In genomic region chr15:48176957-48177356, GRCh38 we compare ENCODE assay signal across 9 cellular contexts. TPM values are rescaled to one million over a fixed set of nuclear protein-coding genes. Genes with fewer than 3 reads are reported as not detected.
DNase-seq lines count a peak whose midpoint lies in the region; ATAC-seq and TF ChIP-seq lines count a peak whose summit lies in the region.
"Had no signal": no experiment of that assay in that cellular context is flagged by ENCODE, and none has a peak within 500 bp of the region (broad histone marks: within the 10 kb centered on the region; RNA-seq: fewer than 3 reads in every experiment).

No MANE protein-coding gene starts in this region.

- H4K91ac ChIP-seq in H9 (ENCODE audit: insufficient read length, low read depth, low read length) = no peak overlapping the region

- H3K9ac ChIP-seq in BLaER1 = no peak overlapping the region
- H3K9ac ChIP-seq in H9 (ENCODE audit: extremely low read depth, insufficient read length, low read length) = peak overlapping the region; percentile 56

- no peak overlapping the region for H2AK5ac ChIP-seq in H9 (ENCODE audit: insufficient read length, low read length)

- H3K79me1 ChIP-seq in H9 (ENCODE audit: insufficient read depth, low read depth, low read length, poor library complexity, severe bottlenecking) = no peaks in the 10 kb centered on the region

- H3K18ac ChIP-seq in H9 (ENCODE audit: insufficient read length, low read depth, low read length) = no peak overlapping the region

- no peak overlapping the region for H2BK15ac ChIP-seq in H9 (ENCODE audit: low read depth, low read length)

- H3K36me3 ChIP-seq in BLaER1 (no peaks in the 10 kb centered on the region), ascending aorta (no peaks in the 10 kb centered on the region)

- intact Hi-C loops in ascending aorta (cut with DNase I) = loop anchor here (2.0 to 5.0 kb wide), 4 partner anchors 74 to 460 kb away; partner anchors contain the start of gene SEMA6D

- no peaks in the 10 kb centered on the region for H3K27me3 Mint-ChIP-seq in H9 (ENCODE audit: low read depth)
- peaks cover 2 to 10% (median 6%) of the 10 kb centered on the region in 3 donors for H3K27me3 Mint-ChIP-seq in naive B cell

- H3K36me3 Mint-ChIP-seq in H9 (ENCODE audit: insufficient read depth in 1 of 3, low read depth in 3 of 3) = peaks cover 0 to 5% (median 0%) of the 10 kb centered on the region in 3 experiments; a peak in 4 of 7 replicates
- peaks cover 0 to 17% of the 10 kb centered on the region in 2 donors for H3K36me3 Mint-ChIP-seq in naive B cell

- H2BK5ac ChIP-seq in H9 (ENCODE audit: insufficient read length, low read length) = no peak overlapping the region

- H3K23me2 ChIP-seq in H9 (ENCODE audit: insufficient read length, low read depth, low read length, poor library complexity, severe bottlenecking) = no peaks in the 10 kb centered on the region

- WGBS in H9 (ENCODE audit: extremely low coverage, insufficient read length, low lambda C conversion rate) = no CpG with 5 or more reads among the region's 2 CpGs

- DNase-seq in H9 (no peak), ascending aorta (ENCODE audit: low spot score in 2 of 2) (no peak), naive B cell (no peak), germinal center (ENCODE audit: low spot score) (no peak), globus pallidus (ENCODE audit: low spot score) (no peak), NCI-H146 (lab: John Stamatoyannopoulos, UW) (no peak)

- no peak overlapping the region for H3T11ph ChIP-seq in H9 (ENCODE audit: low read length)

- no peaks in the 10 kb centered on the region for H4K20me1 ChIP-seq in BLaER1
- H4K20me1 ChIP-seq in H9 (ENCODE audit: control insufficient read depth, insufficient read depth, insufficient read length) = no peaks in the 10 kb centered on the region

- H3K27ac ChIP-seq in BLaER1 (no peak overlapping the region), H9 (ENCODE audit: insufficient read length, low read depth, low read length) (no peak overlapping the region), ascending aorta (peak overlapping the region; percentile 92 to 96)

- H3K56ac ChIP-seq in H9 (ENCODE audit: insufficient read length, low read depth, low read length) = no peak overlapping the region

- no peak overlapping the region for H3K14ac ChIP-seq in H9 (ENCODE audit: insufficient read depth, low read length)

- H3K9me3 ChIP-seq in BLaER1 (no peaks in the 10 kb centered on the region), H9 (ENCODE audit: control insufficient read depth, low read depth, low read length) (no peaks in the 10 kb centered on the region), ascending aorta (no peaks in the 10 kb centered on the region)

- H3K4me3 ChIP-seq in BLaER1 (peak overlapping the region; percentile 72), ascending aorta (peak overlapping the region; percentile 63 to 80)

- no peak overlapping the region for H3K4ac ChIP-seq in H9 (ENCODE audit: low read depth, low read length)

- H3K27me3 ChIP-seq in BLaER1 (no peaks in the 10 kb centered on the region), H9 (ENCODE audit: insufficient read depth, low read length) (no peaks in the 10 kb centered on the region), ascending aorta (no peaks in the 10 kb centered on the region)

- no peak overlapping the region for H4K5ac ChIP-seq in H9 (ENCODE audit: insufficient read length, low read depth, low read length)

- H3K4me3 Mint-ChIP-seq in H9 = peak overlapping the region; percentile 90 to 95
- H3K4me3 Mint-ChIP-seq in naive B cell = peak overlapping the region; percentile 85 to 96 (median 92)

- no peak for TF ChIP-seq CTCF in H9 (conservative IDR thresholded peaks at IDR 0.05)
- TF ChIP-seq CTCF in ascending aorta (IDR thresholded peaks at IDR 0.05) = no peak

- H3K9me3 Mint-ChIP-seq in H9 = no peaks in the 10 kb centered on the region
- peaks cover 0 to 14% (median 5%) of the 10 kb centered on the region in 7 donors for H3K9me3 Mint-ChIP-seq in naive B cell

- ATAC-seq in naive B cell (ENCODE audit: low read depth in 2 of 2) (no peak), HG02759 (IDR thresholded peaks at IDR 0.05; ENCODE audit: unreplicated experiment) (no peak)

- no peak overlapping the region for H4K8ac ChIP-seq in H9 (replicated peaks; ENCODE audit: insufficient read length, low read depth, low read length)

- H3K27ac Mint-ChIP-seq in H9 (peak overlapping the region in 2 of 3 experiments; percentile 97; a peak in 3 of 7 replicates), naive B cell (peak overlapping the region in 5 of 6 donors; percentile 89 to 98 (median 95))

- H2AFZ ChIP-seq in H9 (ENCODE audit: low read length) = no peak overlapping the region

- H3K4me1 ChIP-seq in BLaER1 (no peaks in the 10 kb centered on the region), H9 (ENCODE audit: insufficient read depth, low read length) (peaks cover 2% of the 10 kb centered on the region; the same call in 1 of the 2 replicates), ascending aorta (peaks cover 0 to 6% of the 10 kb centered on the region in 2 donors)

- H3K4me2 ChIP-seq in BLaER1 (peak overlapping the region; percentile 44), H9 (ENCODE audit: insufficient read depth, insufficient read length, low read length) (peak overlapping the region; percentile 85)

- H3K79me2 ChIP-seq in H9 (ENCODE audit: insufficient read depth, low read length) = peaks cover 28% of the 10 kb centered on the region; the same call in 1 of the 2 replicates

- H2BK12ac ChIP-seq in H9 (ENCODE audit: insufficient read length, low read depth, low read length) = no peak overlapping the region

- H3K4me1 Mint-ChIP-seq in H9 (peaks cover 62 to 66% of the 10 kb centered on the region in 2 experiments), naive B cell (peaks cover 13 to 27% (median 14%) of the 10 kb centered on the region in 3 donors)

- no peak overlapping the region for H2BK120ac ChIP-seq in H9 (ENCODE audit: low read depth, low read length, poor library complexity, severe bottlenecking)

- no peak overlapping the region for H3K23ac ChIP-seq in H9 (ENCODE audit: insufficient read length, low read depth, low read length)

- H2BK20ac ChIP-seq in H9 (ENCODE audit: low read depth, low read length, poor library complexity, severe bottlenecking) = no peak overlapping the region

RNA-seq across cellular contexts. Expression of gene MYEF2, which starts 1.1 kb away (rescaled TPM):
- total RNA-seq in H9 (2021) (77.5 and 85.2 TPM in 2 replicates), ascending aorta (13.6 TPM)
- polyA plus RNA-seq in naive B cell (ENCODE audit: low read depth in 6 of 6) = 1 to 10 TPM; 1.1 to 6.7 (median 3.6) TPM

RNA-seq across cellular contexts. Expression of gene CTXN2, which starts 14.5 kb away (rescaled TPM):
- total RNA-seq in H9 (2021) (0.11 TPM in 2 replicates), ascending aorta (not detected)
- polyA plus RNA-seq in naive B cell (ENCODE audit: low read depth in 6 of 6) = not detected
- polyA plus RNA-seq: esophagus had no signal

RNA-seq across cellular contexts. Expression of gene SLC12A1, which starts 29.1 kb away (rescaled TPM):
- total RNA-seq in H9 (2021) (0.04 and 0.07 TPM in 2 replicates), ascending aorta (not detected)
- not detected for polyA plus RNA-seq in naive B cell (ENCODE audit: low read depth in 6 of 6)
- polyA plus RNA-seq: esophagus had no signal

RNA-seq across cellular contexts. Expression of gene SLC24A5, which starts 56.2 kb away (rescaled TPM):
- not detected in 2 replicates for total RNA-seq in H9 (2021)
- not detected for total RNA-seq in ascending aorta
- not detected for polyA plus RNA-seq in naive B cell (ENCODE audit: low read depth in 6 of 6)
- polyA plus RNA-seq: esophagus had no signal

Comparison
In these comparisons a context has a peak if more than half of its experiments do, and no peak if none do; other contexts are left out.
1. H3K27ac ChIP-seq: peak in ascending aorta (2 of 2); none in BLaER1 (single experiment) and H9 (single experiment).